In genomic region chr17:81489012-81489968, GRCh38 we compare ENCODE assay signal across 11 cellular contexts. TPM values are rescaled to one million over a fixed set of nuclear protein-coding genes. Genes with fewer than 3 reads are reported as not detected.
DNase-seq lines count a peak whose midpoint lies in the region; ATAC-seq and TF ChIP-seq lines count a peak whose summit lies in the region.
"Had no signal": no experiment of that assay in that cellular context is flagged by ENCODE, and none has a peak within 500 bp of the region (broad histone marks: within the 10 kb centered on the region; RNA-seq: fewer than 3 reads in every experiment).

No MANE protein-coding gene starts in this region.

- no peaks in the 10 kb centered on the region for H3K9me3 Mint-ChIP-seq in activated CD4-positive, alpha-beta T cell treated with anti-CD3 and anti-CD28 coated beads for 36 hours (ENCODE audit: low read depth)
- no peaks in the 10 kb centered on the region for H3K9me3 Mint-ChIP-seq in osteocyte (ENCODE audit: unreplicated experiment)

- H3K4me3 ChIP-seq in LNCaP clone FGC (ENCODE audit: low read depth, low read length), result peak overlapping the region; percentile 66; the same call in 1 of the 2 replicates

- H3K36me3 Mint-ChIP-seq in activated CD4-positive, alpha-beta T cell treated with anti-CD3 and anti-CD28 coated beads for 36 hours (ENCODE audit: low read depth), result no peaks in the 10 kb centered on the region
- H3K36me3 Mint-ChIP-seq in osteocyte (ENCODE audit: unreplicated experiment), result no peaks in the 10 kb centered on the region

- TF ChIP-seq CTCF in LNCaP clone FGC (IDR thresholded peaks at IDR 0.05; ENCODE audit: control insufficient read depth, extremely low read depth, insufficient read depth) (no peak), osteocyte (IDR thresholded peaks at IDR 0.05) (no peak)

- H3K4me1 Mint-ChIP-seq in activated CD4-positive, alpha-beta T cell treated with anti-CD3 and anti-CD28 coated beads for 36 hours, result peaks cover 7% of the 10 kb centered on the region
- H3K4me1 Mint-ChIP-seq in osteocyte (ENCODE audit: unreplicated experiment), result peaks cover 36% of the 10 kb centered on the region

- no peak overlapping the region for H3K27ac Mint-ChIP-seq in activated CD4-positive, alpha-beta T cell treated with anti-CD3 and anti-CD28 coated beads for 36 hours
- H3K27ac Mint-ChIP-seq in osteocyte (ENCODE audit: unreplicated experiment), result peak overlapping the region; percentile 92

- peak overlapping the region; percentile 70 for H3K27ac ChIP-seq in caudate nucleus (ENCODE audit: low read depth, low read length)

- no peak for DNase-seq in activated CD4-positive, alpha-beta T cell treated with anti-CD3 and anti-CD28 coated beads for 36 hours
- DNase-seq in activated CD4-positive, alpha-beta T cell treated with anti-CD3 and anti-CD28 coated beads, Interleukin-2, amount 50 U/mL, for 1 hour, result no peak
- DNase-seq in LNCaP clone FGC (ENCODE audit: low read depth) (no peak), caudate nucleus (lab: John Stamatoyannopoulos, UW) (peak in 13 of 61 donors; percentile 22 to 65 (median 49)), osteocyte (ENCODE audit: extremely low spot score, unreplicated experiment) (no peak), NCI-H2196 (lab: John Stamatoyannopoulos, UW; ENCODE audit: unreplicated experiment) (no peak), sciatic nerve (ENCODE audit: low spot score) (no peak)
- DNase-seq: kidney, NCI-H1694 treated with DMSO at 0.1 percent for 48 hours had no signal

- intact Hi-C loops in activated CD4-positive, alpha-beta T cell treated with anti-CD3 and anti-CD28 coated beads for 36 hours (cut with DNase I, micrococcal nuclease), result loop anchor here in 1 of 2 experiments (5.0 kb wide), 1 partner anchor 497 kb away; the partner anchor contains the start of gene CHMP6
- intact Hi-C loops in sciatic nerve (cut with DNase I), result no loop called here

- CTCF ChIA-PET in activated CD4-positive, alpha-beta T cell treated with anti-CD3 and anti-CD28 coated beads for 36 hours (lab: Charles Lee), result interaction anchor here (0.6 to 1.1 kb wide), 4 partner anchors 9 to 1413 kb away, joined by 3 to 5 read pairs (median 4); no protein-coding TSS in a partner anchor

- no peak for ATAC-seq in activated CD4-positive, alpha-beta T cell treated with anti-CD3 and anti-CD28 coated beads for 36 hours
- no peak for ATAC-seq in sciatic nerve
- no peak for ATAC-seq in GM18502 (IDR thresholded peaks at IDR 0.05; ENCODE audit: poor library complexity, unreplicated experiment)

- peak overlapping the region; percentile 59 for H3K4me3 Mint-ChIP-seq in activated CD4-positive, alpha-beta T cell treated with anti-CD3 and anti-CD28 coated beads for 36 hours
- peak overlapping the region; percentile 60 for H3K4me3 Mint-ChIP-seq in osteocyte (ENCODE audit: unreplicated experiment)

- peaks cover 4% of the 10 kb centered on the region for H3K27me3 Mint-ChIP-seq in activated CD4-positive, alpha-beta T cell treated with anti-CD3 and anti-CD28 coated beads for 36 hours
- H3K27me3 Mint-ChIP-seq in osteocyte (ENCODE audit: unreplicated experiment), result no peaks in the 10 kb centered on the region

- POLR2A ChIA-PET in activated CD4-positive, alpha-beta T cell treated with anti-CD3 and anti-CD28 coated beads for 36 hours (lab: Charles Lee), result no interaction called here

RNA-seq across cellular contexts. Expression of gene ACTG1, which starts 23.3 kb away (rescaled TPM):
- 1,000 to 10,000 TPM; 4,119 to 5,987 TPM for total RNA-seq in activated CD4-positive, alpha-beta T cell treated with anti-CD3 and anti-CD28 coated beads for 36 hours
- total RNA-seq in osteocyte (4,236 and 4,267 TPM in 2 replicates), sciatic nerve (2,552 TPM)

RNA-seq across cellular contexts. Expression of gene FSCN2, which starts 38.9 kb away (rescaled TPM):
- under 1 TPM; 0.23 to 0.58 TPM for total RNA-seq in activated CD4-positive, alpha-beta T cell treated with anti-CD3 and anti-CD28 coated beads for 36 hours
- 3.0 and 3.7 TPM in 2 replicates for total RNA-seq in osteocyte
- total RNA-seq in sciatic nerve, result 1.6 TPM
- total RNA-seq: epithelial cell of proximal tubule had no signal
